8 cellular contexts compared by ENCODE assay signal in genomic region chr2:148201075-148202004, GRCh38.
A peak's percentile ranks its signal among the peaks of the same experiment; 100 is the strongest.
DNase-seq lines count a peak whose midpoint lies in the region; ATAC-seq and TF ChIP-seq lines count a peak whose summit lies in the region.

No MANE protein-coding gene starts in this region.

- H3K9me3 ChIP-seq in GM23248 (ENCODE audit: low read depth) (no peaks in the 10 kb centered on the region), SK-N-SH (no peaks in the 10 kb centered on the region), ovary (no peaks in the 10 kb centered on the region)

- no peaks in the 10 kb centered on the region for H3F3A ChIP-seq in GM23248 (ENCODE audit: insufficient read depth)
- H3F3A ChIP-seq in SK-N-SH (replicated peaks; ENCODE audit: insufficient read depth), result no peaks in the 10 kb centered on the region

- TF ChIP-seq RAD21 in SK-N-SH (IDR thresholded peaks at IDR 0.05; ENCODE audit: low read length), result peak; percentile 61

- H3K9me2 ChIP-seq in GM23248 (ENCODE audit: insufficient read depth) (no peaks in the 10 kb centered on the region), SK-N-SH (no peaks in the 10 kb centered on the region)

- 87 to 88% methylated on average over 15 of the region's 15 CpGs for WGBS in GM23248 (ENCODE audit: low coverage in 1 of 2, low lambda C conversion rate in 2 of 2, missing lambda C conversion rate in 2 of 2), 2 experiments
- WGBS in SK-N-SH (ENCODE audit: low lambda C conversion rate), result 80% methylated on average over 14 of the region's 15 CpGs
- WGBS in ovary, 3 donors, result 89 to 95% (median 94%) methylated on average over 15 of the region's 15 CpGs

- CTCF ChIA-PET in SK-N-SH (lab: Yijun Ruan, JAX), result no interaction called here

- H3K79me2 ChIP-seq in GM23248 (ENCODE audit: insufficient read depth), result no peaks in the 10 kb centered on the region
- H3K79me2 ChIP-seq in SK-N-SH (ENCODE audit: insufficient read depth), result no peaks in the 10 kb centered on the region

- H3K4me2 ChIP-seq in GM23248 (ENCODE audit: unreplicated experiment) (no peak overlapping the region), SK-N-SH (no peak overlapping the region)

- no peak overlapping the region for H2AFZ ChIP-seq in GM23248
- no peak overlapping the region for H2AFZ ChIP-seq in SK-N-SH (ENCODE audit: low read depth)

- POLR2A ChIA-PET in SK-N-SH (lab: Yijun Ruan, JAX), result no interaction called here

- intact Hi-C loops in left colon (cut with DNase I, micrococcal nuclease), result loop anchor here in 1 of 2 donors (10.0 kb wide), 1 partner anchor 217 kb away; no protein-coding TSS in a partner anchor
- intact Hi-C loops in ovary (cut with DNase I), result no loop called here

- H3K4me3 ChIP-seq in GM23248 (no peak overlapping the region), SK-N-SH (ENCODE audit: low read depth in 2 of 2, low read length in 1 of 2) (no peak overlapping the region), astrocyte of the spinal cord (ENCODE audit: low read depth, low read length) (no peak overlapping the region), ovary (no peak overlapping the region)

- no peaks in the 10 kb centered on the region for H3K27me3 ChIP-seq in GM23248 (replicated peaks; ENCODE audit: insufficient read depth)
- no peaks in the 10 kb centered on the region for H3K27me3 ChIP-seq in SK-N-SH (ENCODE audit: insufficient read depth)
- no peaks in the 10 kb centered on the region for H3K27me3 ChIP-seq in ovary

- ATAC-seq in left colon, result peak; percentile 79
- ATAC-seq in stimulated activated naive CD8-positive, alpha-beta T cell treated with anti-CD3 and anti-CD28 coated beads, Interleukin-15, Interleukin-2, amounts not matched to agents 100 U/mL and 50 U/mL, for 24 hours, result peak; percentile 63
- ATAC-seq in GM21515 (IDR thresholded peaks at IDR 0.05; ENCODE audit: unreplicated experiment), result no peak

- no peak for TF ChIP-seq POLR2A in ovary (IDR thresholded peaks at IDR 0.05)

- TF ChIP-seq CTCF in SK-N-SH (IDR thresholded peaks at IDR 0.05) (peak; percentile 37), astrocyte of the spinal cord (IDR thresholded peaks at IDR 0.05; ENCODE audit: low read depth, low read length) (peak; percentile 38), ovary (IDR thresholded peaks at IDR 0.05) (no peak)

- no peak overlapping the region for H3K9ac ChIP-seq in GM23248
- H3K9ac ChIP-seq in SK-N-SH, result no peak overlapping the region

- H3K36me3 ChIP-seq in GM23248 (ENCODE audit: low read depth) (no peaks in the 10 kb centered on the region), SK-N-SH (replicated peaks in 1 of 2; ENCODE audit: control insufficient read depth in 1 of 2, insufficient read depth in 2 of 2, low read length in 1 of 2) (peaks cover 0 to 3% of the 10 kb centered on the region in 2 experiments), ovary (no peaks in the 10 kb centered on the region)

- H4K20me1 ChIP-seq in GM23248 (ENCODE audit: insufficient read depth) (no peaks in the 10 kb centered on the region), SK-N-SH (ENCODE audit: insufficient read depth) (no peaks in the 10 kb centered on the region)

- TF ChIP-seq EP300 in SK-N-SH (IDR thresholded peaks at IDR 0.05; ENCODE audit: borderline replicate concordance in 1 of 2, low read depth in 1 of 2, low read length in 1 of 2) (no peak), ovary (IDR thresholded peaks at IDR 0.05) (no peak)

- H3K27ac ChIP-seq in GM23248 (no peak overlapping the region), SK-N-SH (ENCODE audit: low read depth in 2 of 2, low read length in 1 of 2) (no peak overlapping the region), ovary (no peak overlapping the region)

- H3K4me1 ChIP-seq in GM23248 (ENCODE audit: insufficient read depth) (no peaks in the 10 kb centered on the region), SK-N-SH (ENCODE audit: control insufficient read depth in 1 of 2, insufficient read depth in 2 of 2, low read depth in 1 of 2, low read length in 1 of 2) (no peaks in the 10 kb centered on the region), ovary (ENCODE audit: insufficient read depth) (no peaks in the 10 kb centered on the region)

- peak; percentile 35 for DNase-seq in CD1c-positive myeloid dendritic cell (ENCODE audit: extremely low spot score)
- peak; percentile 47 for DNase-seq in GM23248
- peak; percentile 22 for DNase-seq in SK-N-SH
- peak; percentile 27 for DNase-seq in astrocyte of the spinal cord (ENCODE audit: low read depth, low spot score)
- peak; percentile 37 to 58 for DNase-seq in left colon
- peak; percentile 46 for DNase-seq in stimulated activated naive CD8-positive, alpha-beta T cell treated with anti-CD3 and anti-CD28 coated beads, Interleukin-15, Interleukin-2, amounts not matched to agents 100 U/mL and 50 U/mL, for 24 hours
- no peak for DNase-seq in ovary

- in situ Hi-C loops in GM23248 (cut with MboI) (no loop called here), astrocyte of the spinal cord (cut with HindIII; ENCODE audit: low sequenced_read_pairs) (no loop called here)

TF ChIP-seq in SK-N-SH, 30 proteins besides CTCF, POLR2A, EP300 and RAD21:
- TF ChIP-seq RCOR1 (IDR thresholded peaks at IDR 0.05; ENCODE audit: low read length) (no peak), SMC3 (IDR thresholded peaks at IDR 0.05; ENCODE audit: low read depth, low read length) (peak; percentile 35)

Comparison
In these comparisons a context has a peak if more than half of its experiments do, and no peak if none do; other contexts are left out.
1. DNase-seq: peak in CD1c-positive myeloid dendritic cell (single experiment), GM23248 (single experiment), SK-N-SH (single experiment), astrocyte of the spinal cord (single experiment), left colon (2 of 2) and stimulated activated naive CD8-positive, alpha-beta T cell treated with anti-CD3 and anti-CD28 coated beads, Interleukin-15, Interleukin-2, amounts not matched to agents 100 U/mL and 50 U/mL, for 24 hours (single experiment); none in ovary (0 of 5).
2. CTCF ChIP-seq: peak in SK-N-SH (single experiment) and astrocyte of the spinal cord (single experiment); none in ovary (0 of 3).